1 cellular context compared by ENCODE assay signal in genomic region chr19:44951179-44952159, GRCh38.
A peak's percentile ranks its signal among the peaks of the same experiment; 100 is the strongest.
TF ChIP-seq lines count a peak whose summit lies in the region.

No MANE protein-coding gene starts in this region.

TF ChIP-seq in endothelial cell of umbilical vein, 7 proteins besides CTCF, POLR2A, EP300 and RAD21:
- TF ChIP-seq JUN (IDR thresholded peaks at IDR 0.05; ENCODE audit: borderline replicate concordance, insufficient read depth, insufficient read length, low read depth) (no peak), GATA2 (IDR thresholded peaks at IDR 0.05; ENCODE audit: insufficient read depth, insufficient read length, low read depth, low read length) (peak; percentile 34)
